Comparison of ENCODE assay signal across 22 cellular contexts in the genomic region with DNA sequence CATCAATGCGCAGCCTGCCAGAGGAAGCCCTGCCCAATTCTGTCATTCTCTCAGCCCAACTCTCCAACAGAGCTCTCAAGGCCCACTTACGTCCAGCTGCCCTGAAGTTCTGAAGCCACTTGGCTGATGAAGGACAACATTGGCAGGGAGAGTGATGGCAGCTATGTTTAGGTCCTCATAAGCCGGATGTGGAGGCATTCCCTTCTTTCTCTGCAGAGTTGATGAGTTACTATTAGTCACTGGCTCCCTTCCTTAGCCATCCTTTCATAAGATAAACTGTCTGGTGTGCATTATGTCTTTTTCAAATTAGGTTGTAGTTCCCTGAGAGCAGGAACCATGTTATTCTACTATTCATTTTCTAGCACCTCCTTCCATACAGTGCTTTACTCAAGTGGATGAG. TPM values are rescaled to one million over a fixed set of nuclear protein-coding genes. Genes with fewer than 3 reads are reported as not detected.
DNase-seq lines count a peak whose midpoint lies in the region; ATAC-seq, FAIRE-seq and TF ChIP-seq lines count a peak whose summit lies in the region.
"Had no signal": no experiment of that assay in that cellular context is flagged by ENCODE, and none has a peak within 500 bp of the region (broad histone marks: within the 10 kb centered on the region; RNA-seq: fewer than 3 reads in every experiment).

No MANE protein-coding gene starts in this region.

- H3K79me2 ChIP-seq in H1 (ENCODE audit: control insufficient read depth in 1 of 2, insufficient read depth in 2 of 2, low read length in 2 of 2), result no peaks in the 10 kb centered on the region
- no peaks in the 10 kb centered on the region for H3K79me2 ChIP-seq in osteoblast (ENCODE audit: insufficient read depth, low read length)

- no peaks in the 10 kb centered on the region for H3K79me1 ChIP-seq in H1 (ENCODE audit: low read depth, low read length)

- no peak overlapping the region for H4K5ac ChIP-seq in H1 (ENCODE audit: insufficient read length, low read depth, low read length)

- ATAC-seq in HG03045 (IDR thresholded peaks at IDR 0.05; ENCODE audit: unreplicated experiment) (no peak), GM18498 (IDR thresholded peaks at IDR 0.05; ENCODE audit: unreplicated experiment) (no peak)
- ATAC-seq: GM12878 had no signal

- H3K4me3 ChIP-seq in H1 (ENCODE audit: extremely low read depth in 1 of 4, insufficient read depth in 2 of 4, low read depth in 3 of 4, low read length in 4 of 4) (no peak overlapping the region), osteoblast (ENCODE audit: insufficient read depth, low read length) (no peak overlapping the region)
- H3K4me3 ChIP-seq: GM12878, Peyer's patch, upper lobe of left lung had no signal

- DNase-seq in EL (peak; percentile 74), NCI-H510A treated with DMSO at 0.1 percent for 48 hours (lab: John Stamatoyannopoulos, UW) (peak; percentile 74), H1 (ENCODE audit: low read depth in 1 of 2, low spot score in 2 of 2) (no peak), osteoblast (ENCODE audit: insufficient read length, low spot score, missing footprints) (peak; percentile 88), kidney tubule cell (ENCODE audit: low spot score) (no peak)
- DNase-seq: activated CD4-positive, alpha-beta T cell treated with anti-CD3 and anti-CD28 coated beads for 1 hour; activated CD8-positive, alpha-beta memory T cell treated with anti-CD3 and anti-CD28 coated beads, Interleukin-2, amount 50 U/mL, for 4 hours; activated naive CD4-positive, alpha-beta T cell treated with anti-CD3 and anti-CD28 coated beads, Interleukin-2, amount 10 ng/mL, durations not matched to agents 7 days and 5 days; caudate nucleus; DND-41; effector memory CD4-positive, alpha-beta T cell; NCI-H2029 treated with DMSO at 0.1 percent for 48 hours; occipital lobe; Peyer's patch; stimulated activated naive CD4-positive, alpha-beta T cell; upper lobe of left lung had no signal

- H3K4ac ChIP-seq in H1 (replicated peaks; ENCODE audit: insufficient read length, low read depth, low read length), result no peak overlapping the region

- WGBS in H1 (ENCODE audit: extremely low coverage in 1 of 2, insufficient coverage in 1 of 2, insufficient read length in 1 of 2, insufficient replicate concordance in 2 of 2, low coverage in 1 of 2, low lambda C conversion rate in 2 of 2, missing lambda C conversion rate in 1 of 2), 2 experiments, result 90% methylated on average over 3 of the region's 3 CpGs; no CpG with 5 or more reads in 1 of the 2 experiments

- CTCF ChIA-PET in H1 (lab: Charles Lee; ENCODE audit: partially characterized antibody), result interaction anchor here (0.6 kb wide), 1 partner anchor 158 kb away, joined by 3 read pairs; no protein-coding TSS in a partner anchor

- TF ChIP-seq CTCF in H1 (IDR thresholded peaks at IDR 0.05; ENCODE audit: control extremely low read depth in 1 of 3, insufficient read depth in 1 of 3, low read depth in 1 of 3, low read length in 3 of 3), result no peak
- no peak for TF ChIP-seq CTCF in osteoblast (IDR thresholded peaks at IDR 0.05; ENCODE audit: extremely low read depth, low read depth, low read length)

- no peak overlapping the region for H3K56ac ChIP-seq in H1 (replicated peaks; ENCODE audit: insufficient read length, low read depth, low read length)

- FAIRE-seq in H1 (lab: Jason Lieb, UNC), result no peak
- FAIRE-seq: GM12878 had no signal

- no peaks in the 10 kb centered on the region for H3K23me2 ChIP-seq in H1 (ENCODE audit: low read depth, low read length)

- no peak overlapping the region for H2BK120ac ChIP-seq in H1 (replicated peaks; ENCODE audit: low read depth, low read length)

- H3K4me1 ChIP-seq in H1 (replicated peaks in 1 of 4; ENCODE audit: control insufficient read depth in 3 of 4, insufficient read depth in 4 of 4, low read length in 3 of 4), result no peaks in the 10 kb centered on the region
- peaks cover 10% of the 10 kb centered on the region for H3K4me1 ChIP-seq in osteoblast (ENCODE audit: insufficient read depth, low read length)
- H3K4me1 ChIP-seq: Peyer's patch, upper lobe of left lung had no signal

- no peak for TF ChIP-seq RAD21 in H1 (IDR thresholded peaks at IDR 0.05 in 1 of 2, conservative IDR thresholded peaks at IDR 0.05 in 1 of 2; ENCODE audit: low read depth in 2 of 2, low read length in 2 of 2)

- H3K27ac ChIP-seq in H1 (ENCODE audit: low read depth, low read length) (no peak overlapping the region), osteoblast (ENCODE audit: low read depth, low read length) (no peak overlapping the region)
- H3K27ac ChIP-seq: C4-2B, Peyer's patch, upper lobe of left lung had no signal

- H3K4me2 ChIP-seq in H1 (ENCODE audit: insufficient read depth in 1 of 2, low read depth in 2 of 2, low read length in 2 of 2), result no peak overlapping the region
- no peak overlapping the region for H3K4me2 ChIP-seq in osteoblast (ENCODE audit: insufficient read depth, low read length)

- H3K14ac ChIP-seq in H1 (ENCODE audit: insufficient read length), result no peak overlapping the region

- no peak overlapping the region for H3K18ac ChIP-seq in H1 (ENCODE audit: extremely low read depth, low read length)

- no peak overlapping the region for H3K23ac ChIP-seq in H1 (ENCODE audit: insufficient read length)

- H3K27me3 ChIP-seq in H1 (replicated peaks in 1 of 4; ENCODE audit: control insufficient read depth in 3 of 4, extremely low read depth in 1 of 4, insufficient read depth in 3 of 4, low read length in 3 of 4) (no peaks in the 10 kb centered on the region), osteoblast (ENCODE audit: insufficient read depth, low read length) (no peaks in the 10 kb centered on the region)
- H3K27me3 ChIP-seq: Peyer's patch, upper lobe of left lung had no signal

- peak overlapping the region; percentile 46; the same call in 1 of the 2 replicates for H2AFZ ChIP-seq in H1 (ENCODE audit: low read length)
- peak overlapping the region; percentile 66 for H2AFZ ChIP-seq in osteoblast (ENCODE audit: low read length)

- TF ChIP-seq POLR2A in H1 (IDR thresholded peaks at IDR 0.05; ENCODE audit: control extremely low read depth in 1 of 2, low read depth in 2 of 2, low read length in 2 of 2), result no peak

- H4K8ac ChIP-seq in H1 (ENCODE audit: extremely low read depth, insufficient read depth, low read length), result no peak overlapping the region

- no peak overlapping the region for H3K9ac ChIP-seq in H1 (replicated peaks in 1 of 4; ENCODE audit: extremely low read depth in 1 of 4, low read depth in 3 of 4, low read length in 3 of 4)

- POLR2A ChIA-PET in H1 (lab: Charles Lee; ENCODE audit: partially characterized antibody), result no interaction called here

- no peaks in the 10 kb centered on the region for H3K36me3 ChIP-seq in H1 (ENCODE audit: control insufficient read depth in 2 of 4, insufficient read depth in 4 of 4, low read length in 3 of 4)
- no peaks in the 10 kb centered on the region for H3K36me3 ChIP-seq in osteoblast (ENCODE audit: insufficient read depth, low read length)
- H3K36me3 ChIP-seq: Peyer's patch, upper lobe of left lung had no signal

- TF ChIP-seq EP300 in H1 (IDR thresholded peaks at IDR 0.05; ENCODE audit: borderline replicate concordance in 1 of 2, low read depth in 2 of 2, low read length in 2 of 2), result no peak

- H2BK5ac ChIP-seq in H1 (ENCODE audit: low read depth, low read length), result no peak overlapping the region

- 0 out of 2 replicates have a peak overlapping the region, but pooled peaks have one; percentile 29 for H2BK20ac ChIP-seq in H1 (ENCODE audit: low read length)

- peak overlapping the region; percentile 19 for H4K91ac ChIP-seq in H1 (replicated peaks; ENCODE audit: insufficient read length, low read length)

- peaks cover 6 to 7% of the 10 kb centered on the region in 2 experiments; a peak in 3 of 4 replicates for H3K9me3 ChIP-seq in H1 (ENCODE audit: insufficient read depth in 2 of 2, low read depth in 1 of 2, low read length in 1 of 2)
- H3K9me3 ChIP-seq in osteoblast (ENCODE audit: low read depth, low read length), result no peaks in the 10 kb centered on the region
- H3K9me3 ChIP-seq: Peyer's patch, upper lobe of left lung had no signal

- no peaks in the 10 kb centered on the region for H4K20me1 ChIP-seq in H1 (replicated peaks in 1 of 2; ENCODE audit: control insufficient read depth in 1 of 2, insufficient read depth in 2 of 2, low read length in 2 of 2)
- no peaks in the 10 kb centered on the region for H4K20me1 ChIP-seq in osteoblast (ENCODE audit: insufficient read depth, low read length)

- no peak overlapping the region for H2BK12ac ChIP-seq in H1 (ENCODE audit: low read depth, low read length)

- H2AK5ac ChIP-seq in H1 (ENCODE audit: low read depth, low read length), result no peak overlapping the region; the same call in 1 of the 2 replicates

- no peak overlapping the region for H2BK15ac ChIP-seq in H1 (ENCODE audit: low read length)

TF ChIP-seq in H1, 55 proteins besides CTCF, POLR2A, EP300 and RAD21:
- TF ChIP-seq SUZ12 (IDR thresholded peaks at IDR 0.05; ENCODE audit: low read length) (no peak), CBX5 (IDR thresholded peaks at IDR 0.05; ENCODE audit: low read depth, low read length) (no peak), SP4 (IDR thresholded peaks at IDR 0.05; ENCODE audit: low read length) (no peak), CREB1 (IDR thresholded peaks at IDR 0.05) (no peak), SP1 (IDR thresholded peaks at IDR 0.05; ENCODE audit: low read depth, low read length) (no peak), JUN (IDR thresholded peaks at IDR 0.05; ENCODE audit: low read depth, low read length) (no peak)

RNA-seq across cellular contexts. Expression of gene TACR1, which starts 22.6 kb away (rescaled TPM):
- total RNA-seq in H1 (2021; fragmentation: NEBNext Ultra II Directional; extraction: Animal tissue kit (Norgen Biotek cat#: 25700)), result 0.19 and 0.37 TPM in 2 replicates
- polyA plus RNA-seq in H1 (2011; rRNA removed), result 0.09 and 0.17 TPM in 2 replicates
- polyA plus RNA-seq in H1 (2011; cell fraction: cytosol; rRNA removed), result 0.14 TPM
- polyA plus RNA-seq in H1 (2011; cell fraction: nucleus; rRNA removed), result 0.16 TPM
- 0.09 to 0.28 TPM (median 0.18 TPM) in 4 replicates for polyA plus RNA-seq in H1 (2012, experiment 1 of 2)
- polyA plus RNA-seq in H1 (2012, experiment 2 of 2), result 0.04 TPM
- 0.18 TPM for polyA plus RNA-seq in H1 (2013, experiment 1 of 2)
- polyA plus RNA-seq in H1 (2013, experiment 2 of 2), result 0.20 TPM
- polyA minus RNA-seq in H1 (2011; rRNA and poly(A)+ RNA removed), result 0.37 and 1.4 TPM in 2 replicates
- not detected for polyA minus RNA-seq in H1 (2011; cell fraction: cytosol; rRNA and poly(A)+ RNA removed)
- 0.20 TPM for polyA minus RNA-seq in H1 (2011; cell fraction: nucleus; rRNA and poly(A)+ RNA removed)
- total RNA-seq in osteoblast, result under 0.01 and 0.29 TPM in 2 replicates
- total RNA-seq: HT-29; T-helper 1 cell treated with Interleukin-12 subunit alpha and Interleukin-12 subunit beta and Interleukin-4 antibody, amounts not matched to agents 30 ng/mL and 1 ng/mL, for 36 hours had no signal

Comparison
In these comparisons a context has a peak if more than half of its experiments do, and no peak if none do; other contexts are left out.
1. DNase-seq: peak in EL (single experiment), NCI-H510A treated with DMSO at 0.1 percent for 48 hours (single experiment) and osteoblast (single experiment); none in H1 (0 of 2) and kidney tubule cell (single experiment).